ENCODE assay signal across 7 cellular contexts in the genomic region with DNA sequence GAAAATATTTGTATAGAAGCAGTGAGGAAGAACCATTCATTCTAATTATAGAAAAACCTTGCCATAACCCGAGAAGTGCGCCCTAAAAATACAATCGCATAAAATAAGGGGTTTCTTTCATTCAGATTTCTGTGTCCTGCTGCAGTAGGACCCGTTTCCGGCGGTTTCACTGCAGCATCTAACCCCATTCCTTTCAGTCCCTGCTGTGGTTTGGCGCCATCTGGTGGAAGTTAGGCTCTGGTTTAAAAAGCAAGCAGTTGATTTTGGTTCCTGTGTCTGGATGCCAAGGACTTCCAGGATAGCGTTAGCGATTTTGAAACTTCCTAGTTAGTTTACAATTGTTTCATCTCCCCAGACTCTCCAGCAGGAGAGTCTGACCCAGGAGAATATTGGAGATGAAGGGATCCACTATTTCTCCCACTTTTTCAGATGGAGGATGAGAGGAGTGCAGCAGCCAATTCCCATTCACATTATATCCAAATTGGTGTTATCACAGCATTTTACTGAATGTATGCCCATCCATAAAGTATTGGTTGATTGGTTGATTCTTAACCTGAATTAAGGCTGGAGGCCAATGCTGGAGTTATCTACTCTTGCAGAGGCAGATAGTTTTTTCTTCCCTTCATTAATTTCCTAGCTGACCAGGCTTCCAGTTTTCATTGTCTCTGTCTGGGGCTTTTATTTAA.
A peak's percentile ranks its signal among the peaks of the same experiment; 100 is the strongest.
DNase-seq lines count a peak whose midpoint lies in the region; ATAC-seq and TF ChIP-seq lines count a peak whose summit lies in the region.

No MANE protein-coding gene starts in this region.

- WGBS in right cardiac atrium, result 3% methylated on average over 9 of the region's 9 CpGs

- no peak overlapping the region for H3K27ac ChIP-seq in right cardiac atrium (ENCODE audit: low read length)

- intact Hi-C loops in right cardiac atrium (cut with DNase I), result loop anchor here (5.0 to 10.0 kb wide), 5 partner anchors 338 to 1088 kb away; no protein-coding TSS in a partner anchor
- intact Hi-C loops in sciatic nerve (cut with DNase I), result no loop called here

- ATAC-seq in HG02763 (IDR thresholded peaks at IDR 0.05; ENCODE audit: unreplicated experiment) (peak; percentile 92), right cardiac atrium (peak; percentile 91), sciatic nerve (peak; percentile 92)

- in situ Hi-C loops in GM13976 (cut with MboI; ENCODE audit: low sequenced_read_pairs, unreplicated experiment), result loop anchor here (10.0 to 25.0 kb wide), 3 partner anchors 338 to 1085 kb away; no protein-coding TSS in a partner anchor

- no peaks in the 10 kb centered on the region for H3K4me1 ChIP-seq in right cardiac atrium (ENCODE audit: control insufficient read depth, insufficient read depth, low read length)

- DNase-seq in GM13976 (ENCODE audit: low spot score) (peak; percentile 69), NCI-H1417 (lab: John Stamatoyannopoulos, UW) (peak; percentile 85 to 97 (median 93)), T follicular helper cell (ENCODE audit: low read depth) (peak; percentile 25), amygdala (lab: John Stamatoyannopoulos, UW) (peak; percentile 12 to 94 (median 68)), right cardiac atrium (peak; percentile 87 to 93 (median 90)), sciatic nerve (ENCODE audit: low spot score) (peak; percentile 94)

- no peak overlapping the region for H3K4me3 ChIP-seq in right cardiac atrium (ENCODE audit: low read length)

- TF ChIP-seq CTCF in GM13976 (IDR thresholded peaks at IDR 0.05; ENCODE audit: borderline replicate concordance, control extremely low read depth, extremely low read depth, insufficient read depth, missing control alignments), result peak; percentile 83

- H3K9me3 ChIP-seq in right cardiac atrium (ENCODE audit: control insufficient read depth, low read length), result no peaks in the 10 kb centered on the region

- no peaks in the 10 kb centered on the region for H3K27me3 ChIP-seq in right cardiac atrium (ENCODE audit: control insufficient read depth, insufficient read depth)

Comparison
In these comparisons a context has a peak if more than half of its experiments do, and no peak if none do; other contexts are left out.
1. DNase-seq: peak in every context shown above with its lines; median percentile 94 in sciatic nerve; 93 in NCI-H1417; 90 in right cardiac atrium; 69 in GM13976; 68 in amygdala; 25 in T follicular helper cell.